ENCODE assay signal across 34 cellular contexts in genomic region chr3:13098192-13098591, GRCh38.
"Had no signal": no experiment of that assay in that cellular context is flagged by ENCODE, and none has a peak within 500 bp of the region (broad histone marks: within the 10 kb centered on the region; RNA-seq: fewer than 3 reads in every experiment).

No MANE protein-coding gene starts in this region.

- ATAC-seq: activated CD4-positive, CD25-positive, alpha-beta regulatory T cell treated with anti-CD3 and anti-CD28 coated beads, Interleukin-2, amount 50 U/mL, for 24 hours; activated CD8-positive, alpha-beta memory T cell treated with anti-CD3 and anti-CD28 coated beads, Interleukin-2, amount 10 ng/mL, durations not matched to agents 7 days and 5 days; activated CD8-positive, alpha-beta T cell treated with anti-CD3 and anti-CD28 coated beads, Interleukin-2, amount 10 ng/mL, durations not matched to agents 7 days and 5 days; activated naive CD8-positive, alpha-beta T cell treated with anti-CD3 and anti-CD28 coated beads, Interleukin-2, amount 50 U/mL, for 24 hours; body of pancreas; effector memory CD8-positive, alpha-beta T cell; T-cell had no signal

- H3K27ac ChIP-seq: adrenal gland, body of pancreas, epithelial cell of prostate, esophagus squamous epithelium, WERI-Rb-1 had no signal

- H3K36me3 Mint-ChIP-seq: activated CD4-positive, alpha-beta memory T cell treated with anti-CD3 and anti-CD28 coated beads for 36 hours; activated CD8-positive, alpha-beta memory T cell treated with anti-CD3 and anti-CD28 coated beads, Interleukin-2, amount 10 ng/mL, durations not matched to agents 7 days and 5 days; activated naive CD4-positive, alpha-beta T cell treated with anti-CD3 and anti-CD28 coated beads, Interleukin-2, amount 50 U/mL, for 24 hours; activated naive CD8-positive, alpha-beta T cell treated with anti-CD3 and anti-CD28 coated beads for 36 hours; T-cell had no signal

- H3K9me3 ChIP-seq: adrenal gland, body of pancreas, esophagus squamous epithelium had no signal

- DNase-seq: activated B cell treated with CpG ODN at 0.5 μM for 24 hours; activated CD4-positive, alpha-beta memory T cell treated with anti-CD3 and anti-CD28 coated beads for 36 hours; activated CD4-positive, alpha-beta T cell treated with anti-CD3 and anti-CD28 coated beads, Interleukin-2, amount 10 ng/mL, durations not matched to agents 24 days and 14 days; activated CD8-positive, alpha-beta memory T cell treated with anti-CD3 and anti-CD28 coated beads, Interleukin-2, amount 10 ng/mL, durations not matched to agents 7 days and 5 days; activated CD8-positive, alpha-beta memory T cell treated with anti-CD3 and anti-CD28 coated beads, Interleukin-2, amount 50 U/mL, for 4 hours; activated CD8-positive, alpha-beta T cell treated with anti-CD3 and anti-CD28 coated beads, Interleukin-2, amount 10 ng/mL, durations not matched to agents 7 days and 5 days; activated effector memory CD4-positive, alpha-beta T cell treated with anti-CD3 and anti-CD28 coated beads, Interleukin-2, amount 50 U/mL, for 16 hours; activated naive CD4-positive, alpha-beta T cell treated with anti-CD3 and anti-CD28 coated beads for 36 hours; activated naive CD8-positive, alpha-beta T cell treated with anti-CD3 and anti-CD28 coated beads for 36 hours; activated naive CD8-positive, alpha-beta T cell treated with anti-CD3 and anti-CD28 coated beads, Interleukin-2, amount 50 U/mL, for 24 hours; activated T-cell treated with anti-CD3 and anti-CD28 coated beads, Interleukin-2, amount 50 U/mL, for 1 hour; activated T-cell treated with anti-CD3 and anti-CD28 coated beads, Interleukin-2, amount 50 U/mL, for 48 hours; adrenal gland; amygdala; aorta; body of pancreas; caudate nucleus; cortex of kidney; dermis blood vessel endothelial cell; effector CD4-positive, alpha-beta T cell; effector memory CD8-positive, alpha-beta T cell; esophagus squamous epithelium; foreskin melanocyte; head of caudate nucleus; T-cell; T1000; WERI-Rb-1 had no signal

- H3K4me3 ChIP-seq: adrenal gland, body of pancreas, esophagus squamous epithelium had no signal

- H3K27me3 ChIP-seq: adrenal gland, body of pancreas had no signal

- H3K36me3 ChIP-seq: adrenal gland, esophagus squamous epithelium, WERI-Rb-1 had no signal

- H3K4me3 Mint-ChIP-seq: activated B cell treated with CpG ODN at 0.5 μM for 24 hours; activated CD4-positive, alpha-beta memory T cell treated with anti-CD3 and anti-CD28 coated beads for 36 hours; activated CD4-positive, alpha-beta T cell treated with anti-CD3 and anti-CD28 coated beads, Interleukin-2, amount 10 ng/mL, durations not matched to agents 24 days and 14 days; activated CD8-positive, alpha-beta memory T cell treated with anti-CD3 and anti-CD28 coated beads, Interleukin-2, amount 10 ng/mL, durations not matched to agents 7 days and 5 days; activated CD8-positive, alpha-beta T cell treated with anti-CD3 and anti-CD28 coated beads, Interleukin-2, amount 10 ng/mL, durations not matched to agents 7 days and 5 days; activated naive CD4-positive, alpha-beta T cell treated with anti-CD3 and anti-CD28 coated beads for 36 hours; activated naive CD4-positive, alpha-beta T cell treated with anti-CD3 and anti-CD28 coated beads, Interleukin-2, amount 50 U/mL, for 24 hours; activated naive CD8-positive, alpha-beta T cell treated with anti-CD3 and anti-CD28 coated beads for 36 hours; activated naive CD8-positive, alpha-beta T cell treated with anti-CD3 and anti-CD28 coated beads, Interleukin-2, amount 50 U/mL, for 24 hours; activated T-helper 1 cell treated with anti-CD3 and anti-CD28 coated beads, Interleukin-12 subunit alpha, Interleukin-12 subunit beta, Interleukin-2, Interleukin-4 antibody, amounts not matched to agents 30 ng/mL and 10 ng/mL and 1 ng/mL, durations not matched to agents 14 hours and 24 hours and 36 hours; effector memory CD8-positive, alpha-beta T cell; T-cell; T-helper 1 cell treated with Interleukin-12 subunit alpha and Interleukin-12 subunit beta and Interleukin-4 antibody, amounts not matched to agents 30 μg/mL and 1 μg/mL, for 36 hours; T-helper 2 cell treated with Interferon-gamma antibody and Interleukin-4, amounts not matched to agents 5 μg/mL and 100 μg/mL, for 36 hours had no signal

- H3K4me1 Mint-ChIP-seq: activated CD4-positive, alpha-beta T cell treated with anti-CD3 and anti-CD28 coated beads, Interleukin-2, amount 10 ng/mL, durations not matched to agents 24 days and 14 days; activated naive CD4-positive, alpha-beta T cell treated with anti-CD3 and anti-CD28 coated beads, Interleukin-2, amount 50 U/mL, for 24 hours; activated naive CD8-positive, alpha-beta T cell treated with anti-CD3 and anti-CD28 coated beads for 36 hours; activated naive CD8-positive, alpha-beta T cell treated with anti-CD3 and anti-CD28 coated beads, Interleukin-2, amount 50 U/mL, for 24 hours; T-cell had no signal

- H3K9me3 Mint-ChIP-seq: activated B cell treated with CpG ODN at 0.5 μM for 24 hours; activated CD4-positive, alpha-beta memory T cell treated with anti-CD3 and anti-CD28 coated beads for 36 hours; activated CD4-positive, alpha-beta T cell treated with anti-CD3 and anti-CD28 coated beads, Interleukin-2, amount 10 ng/mL, durations not matched to agents 24 days and 14 days; activated naive CD4-positive, alpha-beta T cell treated with anti-CD3 and anti-CD28 coated beads for 36 hours; activated naive CD4-positive, alpha-beta T cell treated with anti-CD3 and anti-CD28 coated beads, Interleukin-2, amount 50 U/mL, for 24 hours; activated naive CD8-positive, alpha-beta T cell treated with anti-CD3 and anti-CD28 coated beads for 36 hours; activated naive CD8-positive, alpha-beta T cell treated with anti-CD3 and anti-CD28 coated beads, Interleukin-2, amount 50 U/mL, for 24 hours; activated T-helper 1 cell treated with anti-CD3 and anti-CD28 coated beads, Interleukin-12 subunit alpha, Interleukin-12 subunit beta, Interleukin-2, Interleukin-4 antibody, amounts not matched to agents 30 ng/mL and 10 ng/mL and 1 ng/mL, durations not matched to agents 14 hours and 24 hours and 36 hours; activated T-helper 2 cell treated with anti-CD3 and anti-CD28 coated beads, Interferon-gamma antibody, Interleukin-2, Interleukin-4, amounts not matched to agents 10 μg/mL and 5 μg/mL and 100 μg/mL, durations not matched to agents 14 hours and 24 hours and 36 hours; effector memory CD8-positive, alpha-beta T cell; T-cell; T-helper 1 cell treated with Interleukin-12 subunit alpha and Interleukin-12 subunit beta and Interleukin-4 antibody, amounts not matched to agents 30 μg/mL and 1 μg/mL, for 36 hours; T-helper 2 cell treated with Interferon-gamma antibody and Interleukin-4, amounts not matched to agents 5 μg/mL and 100 μg/mL, for 36 hours had no signal

- H3K27ac Mint-ChIP-seq: activated B cell treated with CpG ODN at 0.5 μM for 24 hours; activated CD4-positive, alpha-beta memory T cell treated with anti-CD3 and anti-CD28 coated beads for 36 hours; activated CD4-positive, alpha-beta T cell treated with anti-CD3 and anti-CD28 coated beads, Interleukin-2, amount 10 ng/mL, durations not matched to agents 24 days and 14 days; activated CD8-positive, alpha-beta memory T cell treated with anti-CD3 and anti-CD28 coated beads, Interleukin-2, amount 10 ng/mL, durations not matched to agents 7 days and 5 days; activated CD8-positive, alpha-beta T cell treated with anti-CD3 and anti-CD28 coated beads, Interleukin-2, amount 10 ng/mL, durations not matched to agents 7 days and 5 days; activated naive CD4-positive, alpha-beta T cell treated with anti-CD3 and anti-CD28 coated beads for 36 hours; activated naive CD4-positive, alpha-beta T cell treated with anti-CD3 and anti-CD28 coated beads, Interleukin-2, amount 50 U/mL, for 24 hours; activated naive CD8-positive, alpha-beta T cell treated with anti-CD3 and anti-CD28 coated beads for 36 hours; activated naive CD8-positive, alpha-beta T cell treated with anti-CD3 and anti-CD28 coated beads, Interleukin-2, amount 50 U/mL, for 24 hours; activated T-helper 1 cell treated with anti-CD3 and anti-CD28 coated beads, Interleukin-12 subunit alpha, Interleukin-12 subunit beta, Interleukin-2, Interleukin-4 antibody, amounts not matched to agents 30 ng/mL and 10 ng/mL and 1 ng/mL, durations not matched to agents 14 hours and 24 hours and 36 hours; activated T-helper 2 cell treated with anti-CD3 and anti-CD28 coated beads, Interferon-gamma antibody, Interleukin-2, Interleukin-4, amounts not matched to agents 10 μg/mL and 5 μg/mL and 100 μg/mL, durations not matched to agents 14 hours and 24 hours and 36 hours; effector memory CD8-positive, alpha-beta T cell; T-cell; T-helper 1 cell treated with Interleukin-12 subunit alpha and Interleukin-12 subunit beta and Interleukin-4 antibody, amounts not matched to agents 30 μg/mL and 1 μg/mL, for 36 hours; T-helper 2 cell treated with Interferon-gamma antibody and Interleukin-4, amounts not matched to agents 5 μg/mL and 100 μg/mL, for 36 hours had no signal

- H3K4me1 ChIP-seq: adrenal gland, body of pancreas, esophagus squamous epithelium had no signal
